In the genomic region with DNA sequence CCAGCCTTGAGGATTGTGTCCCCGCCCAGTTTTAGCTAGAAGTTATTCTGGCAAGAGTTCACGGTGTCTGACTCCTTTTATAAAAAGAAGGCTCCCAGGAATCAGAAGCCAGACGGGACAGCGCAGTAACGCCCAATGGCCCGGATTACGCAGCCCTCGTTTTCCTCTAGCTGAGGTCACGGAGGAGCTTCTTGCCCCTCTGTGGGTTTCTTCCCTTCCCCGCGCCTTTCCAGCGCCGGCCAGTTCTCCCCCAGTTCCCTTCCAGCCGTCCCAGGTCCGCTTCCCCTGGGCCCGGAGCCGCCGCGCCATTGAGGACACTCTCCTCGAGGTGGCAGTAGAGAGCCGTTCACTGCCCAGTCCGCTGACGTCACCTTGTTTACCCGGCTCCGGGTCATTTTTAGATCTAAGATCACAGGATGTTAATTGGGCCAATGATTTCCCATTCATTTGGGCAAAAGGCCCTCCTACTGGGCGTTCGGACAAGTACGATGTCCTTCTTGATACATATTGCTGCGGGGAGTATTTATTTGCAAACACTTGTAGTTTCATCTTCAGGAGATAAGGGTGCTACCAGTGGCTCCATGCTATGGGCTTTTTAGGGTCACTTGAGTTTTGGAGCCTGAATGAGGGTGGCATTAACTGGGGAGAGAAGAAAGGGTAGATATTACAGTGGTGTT, we compare ENCODE assay signal across 1 cellular context.
TF ChIP-seq lines count a peak whose summit lies in the region.

No MANE protein-coding gene starts in this region.

TF ChIP-seq in HepG2, 621 proteins besides CTCF, POLR2A, EP300 and RAD21 (continued from another document and continues in another):
- TF ChIP-seq HMGXB4 (CRISPR knock-in tag; IDR thresholded peaks at IDR 0.05; ENCODE audit: borderline replicate concordance in 1 of 2, low read depth in 1 of 2) (peak; percentile 93 to 98), STAG1 (CRISPR knock-in tag; IDR thresholded peaks at IDR 0.05) (peak; percentile 89), HES4 (CRISPR knock-in tag; IDR thresholded peaks at IDR 0.05; ENCODE audit: borderline replicate concordance) (no peak), ZFP82 (CRISPR knock-in tag; IDR thresholded peaks at IDR 0.05; ENCODE audit: borderline replicate concordance) (0 out of 2 replicates have a peak, but pooled peaks have one; percentile 44), POLR2AphosphoS2 (IDR thresholded peaks at IDR 0.05; ENCODE audit: low read depth, low read length) (no peak), SIN3B (IDR thresholded peaks at IDR 0.05; ENCODE audit: low read length) (0 out of 2 replicates have a peak, but pooled peaks have one; percentile 28), RAD51 (IDR thresholded peaks at IDR 0.05; ENCODE audit: borderline replicate concordance) (no peak), JUN (CRISPR knock-in tag; IDR thresholded peaks at IDR 0.05) (peak; percentile 99), HNRNPL (IDR thresholded peaks at IDR 0.05; ENCODE audit: low read depth, low read length) (no peak), ZNF503 (CRISPR knock-in tag; IDR thresholded peaks at IDR 0.05) (no peak), ZNF691 (CRISPR knock-in tag; IDR thresholded peaks at IDR 0.05; ENCODE audit: borderline replicate concordance, low read depth) (peak; percentile 74; the same call in 1 of the 2 replicates), ZNF841 (CRISPR knock-in tag; IDR thresholded peaks at IDR 0.05; ENCODE audit: borderline replicate concordance) (no peak), ZNF720 (CRISPR knock-in tag; IDR thresholded peaks at IDR 0.05) (no peak), SAFB2 (CRISPR knock-in tag; IDR thresholded peaks at IDR 0.05; ENCODE audit: borderline replicate concordance, low read depth) (no peak; the same call in 1 of the 2 replicates), ZNF792 (CRISPR knock-in tag; IDR thresholded peaks at IDR 0.05) (0 out of 2 replicates have a peak, but pooled peaks have one; percentile 34), SNRNP70 (IDR thresholded peaks at IDR 0.05; ENCODE audit: low read depth, low read length) (no peak), CCDC6 (CRISPR knock-in tag; IDR thresholded peaks at IDR 0.05) (0 out of 2 replicates have a peak, but pooled peaks have one; percentile 51), SRSF9 (IDR thresholded peaks at IDR 0.05; ENCODE audit: borderline replicate concordance, insufficient read depth, low read depth, low read length, poor library complexity, severe bottlenecking) (no peak), CBX5 (CRISPR knock-in tag; IDR thresholded peaks at IDR 0.05; ENCODE audit: borderline replicate concordance) (peak; percentile 78; the same call in 1 of the 2 replicates), GATAD2A (CRISPR knock-in tag; IDR thresholded peaks at IDR 0.05) (peak; percentile 82), TEAD3 (CRISPR knock-in tag; optimal IDR thresholded peaks at IDR 0.05; ENCODE audit: borderline replicate concordance) (peak; percentile 67), ATF2 (CRISPR knock-in tag; IDR thresholded peaks at IDR 0.05) (peak; percentile 100), TFE3 (CRISPR knock-in tag; IDR thresholded peaks at IDR 0.05) (peak; percentile 73), ZFYVE20 (CRISPR knock-in tag; IDR thresholded peaks at IDR 0.05; ENCODE audit: borderline replicate concordance, low read depth) (no peak), NR2F1 (CRISPR knock-in tag; IDR thresholded peaks at IDR 0.05) (no peak), KMT2B (CRISPR knock-in tag; IDR thresholded peaks at IDR 0.05) (peak; percentile 42; the same call in 1 of the 2 replicates), ZNF136 (CRISPR knock-in tag; IDR thresholded peaks at IDR 0.05; ENCODE audit: low read depth) (no peak; the same call in 1 of the 2 replicates)
- TF ChIP-seq, protein P1, sequence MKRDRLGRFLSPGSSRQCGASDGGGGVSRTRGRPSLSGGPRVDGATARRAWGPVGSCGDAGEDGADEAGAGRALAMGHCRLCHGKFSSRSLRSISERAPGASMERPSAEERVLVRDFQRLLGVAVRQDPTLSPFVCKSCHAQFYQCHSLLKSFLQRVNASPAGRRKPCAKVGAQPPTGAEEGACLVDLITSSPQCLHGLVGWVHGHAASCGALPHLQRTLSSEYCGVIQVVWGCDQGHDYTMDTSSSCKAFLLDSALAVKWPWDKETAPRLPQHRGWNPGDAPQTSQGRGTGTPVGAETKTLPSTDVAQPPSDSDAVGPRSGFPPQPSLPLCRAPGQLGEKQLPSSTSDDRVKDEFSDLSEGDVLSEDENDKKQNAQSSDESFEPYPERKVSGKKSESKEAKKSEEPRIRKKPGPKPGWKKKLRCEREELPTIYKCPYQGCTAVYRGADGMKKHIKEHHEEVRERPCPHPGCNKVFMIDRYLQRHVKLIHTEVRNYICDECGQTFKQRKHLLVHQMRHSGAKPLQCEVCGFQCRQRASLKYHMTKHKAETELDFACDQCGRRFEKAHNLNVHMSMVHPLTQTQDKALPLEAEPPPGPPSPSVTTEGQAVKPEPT (CRISPR knock-in tag; IDR thresholded peaks at IDR 0.05; ENCODE audit: low read depth), result peak; percentile 81; the same call in 1 of the 2 replicates
- TF ChIP-seq, protein P2, sequence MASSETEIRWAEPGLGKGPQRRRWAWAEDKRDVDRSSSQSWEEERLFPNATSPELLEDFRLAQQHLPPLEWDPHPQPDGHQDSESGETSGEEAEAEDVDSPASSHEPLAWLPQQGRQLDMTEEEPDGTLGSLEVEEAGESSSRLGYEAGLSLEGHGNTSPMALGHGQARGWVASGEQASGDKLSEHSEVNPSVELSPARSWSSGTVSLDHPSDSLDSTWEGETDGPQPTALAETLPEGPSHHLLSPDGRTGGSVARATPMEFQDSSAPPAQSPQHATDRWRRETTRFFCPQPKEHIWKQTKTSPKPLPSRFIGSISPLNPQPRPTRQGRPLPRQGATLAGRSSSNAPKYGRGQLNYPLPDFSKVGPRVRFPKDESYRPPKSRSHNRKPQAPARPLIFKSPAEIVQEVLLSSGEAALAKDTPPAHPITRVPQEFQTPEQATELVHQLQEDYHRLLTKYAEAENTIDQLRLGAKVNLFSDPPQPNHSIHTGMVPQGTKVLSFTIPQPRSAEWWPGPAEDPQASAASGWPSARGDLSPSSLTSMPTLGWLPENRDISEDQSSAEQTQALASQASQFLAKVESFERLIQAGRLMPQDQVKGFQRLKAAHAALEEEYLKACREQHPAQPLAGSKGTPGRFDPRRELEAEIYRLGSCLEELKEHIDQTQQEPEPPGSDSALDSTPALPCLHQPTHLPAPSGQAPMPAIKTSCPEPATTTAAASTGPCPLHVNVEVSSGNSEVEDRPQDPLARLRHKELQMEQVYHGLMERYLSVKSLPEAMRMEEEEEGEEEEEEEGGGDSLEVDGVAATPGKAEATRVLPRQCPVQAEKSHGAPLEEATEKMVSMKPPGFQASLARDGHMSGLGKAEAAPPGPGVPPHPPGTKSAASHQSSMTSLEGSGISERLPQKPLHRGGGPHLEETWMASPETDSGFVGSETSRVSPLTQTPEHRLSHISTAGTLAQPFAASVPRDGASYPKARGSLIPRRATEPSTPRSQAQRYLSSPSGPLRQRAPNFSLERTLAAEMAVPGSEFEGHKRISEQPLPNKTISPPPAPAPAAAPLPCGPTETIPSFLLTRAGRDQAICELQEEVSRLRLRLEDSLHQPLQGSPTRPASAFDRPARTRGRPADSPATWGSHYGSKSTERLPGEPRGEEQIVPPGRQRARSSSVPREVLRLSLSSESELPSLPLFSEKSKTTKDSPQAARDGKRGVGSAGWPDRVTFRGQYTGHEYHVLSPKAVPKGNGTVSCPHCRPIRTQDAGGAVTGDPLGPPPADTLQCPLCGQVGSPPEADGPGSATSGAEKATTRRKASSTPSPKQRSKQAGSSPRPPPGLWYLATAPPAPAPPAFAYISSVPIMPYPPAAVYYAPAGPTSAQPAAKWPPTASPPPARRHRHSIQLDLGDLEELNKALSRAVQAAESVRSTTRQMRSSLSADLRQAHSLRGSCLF (CRISPR knock-in tag; IDR thresholded peaks at IDR 0.05; ENCODE audit: borderline replicate concordance), result no peak
- TF ChIP-seq, protein P3, sequence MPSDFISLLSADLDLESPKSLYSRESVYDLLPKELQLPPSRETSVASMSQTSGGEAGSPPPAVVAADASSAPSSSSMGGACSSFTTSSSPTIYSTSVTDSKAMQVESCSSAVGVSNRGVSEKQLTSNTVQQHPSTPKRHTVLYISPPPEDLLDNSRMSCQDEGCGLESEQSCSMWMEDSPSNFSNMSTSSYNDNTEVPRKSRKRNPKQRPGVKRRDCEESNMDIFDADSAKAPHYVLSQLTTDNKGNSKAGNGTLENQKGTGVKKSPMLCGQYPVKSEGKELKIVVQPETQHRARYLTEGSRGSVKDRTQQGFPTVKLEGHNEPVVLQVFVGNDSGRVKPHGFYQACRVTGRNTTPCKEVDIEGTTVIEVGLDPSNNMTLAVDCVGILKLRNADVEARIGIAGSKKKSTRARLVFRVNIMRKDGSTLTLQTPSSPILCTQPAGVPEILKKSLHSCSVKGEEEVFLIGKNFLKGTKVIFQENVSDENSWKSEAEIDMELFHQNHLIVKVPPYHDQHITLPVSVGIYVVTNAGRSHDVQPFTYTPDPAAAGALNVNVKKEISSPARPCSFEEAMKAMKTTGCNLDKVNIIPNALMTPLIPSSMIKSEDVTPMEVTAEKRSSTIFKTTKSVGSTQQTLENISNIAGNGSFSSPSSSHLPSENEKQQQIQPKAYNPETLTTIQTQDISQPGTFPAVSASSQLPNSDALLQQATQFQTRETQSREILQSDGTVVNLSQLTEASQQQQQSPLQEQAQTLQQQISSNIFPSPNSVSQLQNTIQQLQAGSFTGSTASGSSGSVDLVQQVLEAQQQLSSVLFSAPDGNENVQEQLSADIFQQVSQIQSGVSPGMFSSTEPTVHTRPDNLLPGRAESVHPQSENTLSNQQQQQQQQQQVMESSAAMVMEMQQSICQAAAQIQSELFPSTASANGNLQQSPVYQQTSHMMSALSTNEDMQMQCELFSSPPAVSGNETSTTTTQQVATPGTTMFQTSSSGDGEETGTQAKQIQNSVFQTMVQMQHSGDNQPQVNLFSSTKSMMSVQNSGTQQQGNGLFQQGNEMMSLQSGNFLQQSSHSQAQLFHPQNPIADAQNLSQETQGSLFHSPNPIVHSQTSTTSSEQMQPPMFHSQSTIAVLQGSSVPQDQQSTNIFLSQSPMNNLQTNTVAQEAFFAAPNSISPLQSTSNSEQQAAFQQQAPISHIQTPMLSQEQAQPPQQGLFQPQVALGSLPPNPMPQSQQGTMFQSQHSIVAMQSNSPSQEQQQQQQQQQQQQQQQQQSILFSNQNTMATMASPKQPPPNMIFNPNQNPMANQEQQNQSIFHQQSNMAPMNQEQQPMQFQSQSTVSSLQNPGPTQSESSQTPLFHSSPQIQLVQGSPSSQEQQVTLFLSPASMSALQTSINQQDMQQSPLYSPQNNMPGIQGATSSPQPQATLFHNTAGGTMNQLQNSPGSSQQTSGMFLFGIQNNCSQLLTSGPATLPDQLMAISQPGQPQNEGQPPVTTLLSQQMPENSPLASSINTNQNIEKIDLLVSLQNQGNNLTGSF (CRISPR knock-in tag; IDR thresholded peaks at IDR 0.05), result 0 out of 2 replicates have a peak, but pooled peaks have one; percentile 36
- TF ChIP-seq, protein P4, sequence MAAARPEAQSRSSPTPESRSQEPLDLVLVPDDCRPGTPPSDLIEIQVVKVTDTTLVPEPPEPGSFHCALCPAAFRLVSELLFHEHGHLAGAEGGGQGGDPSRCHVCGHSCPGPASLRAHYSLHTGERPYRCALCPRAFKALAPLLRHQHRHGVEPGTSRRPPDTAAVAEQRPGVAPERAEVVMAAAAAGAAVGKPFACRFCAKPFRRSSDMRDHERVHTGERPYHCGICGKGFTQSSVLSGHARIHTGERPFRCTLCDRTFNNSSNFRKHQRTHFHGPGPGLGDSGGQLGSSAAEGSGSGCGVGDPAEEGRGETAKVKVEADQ (CRISPR knock-in tag; IDR thresholded peaks at IDR 0.05; ENCODE audit: borderline replicate concordance), result no peak
